In the genomic region with DNA sequence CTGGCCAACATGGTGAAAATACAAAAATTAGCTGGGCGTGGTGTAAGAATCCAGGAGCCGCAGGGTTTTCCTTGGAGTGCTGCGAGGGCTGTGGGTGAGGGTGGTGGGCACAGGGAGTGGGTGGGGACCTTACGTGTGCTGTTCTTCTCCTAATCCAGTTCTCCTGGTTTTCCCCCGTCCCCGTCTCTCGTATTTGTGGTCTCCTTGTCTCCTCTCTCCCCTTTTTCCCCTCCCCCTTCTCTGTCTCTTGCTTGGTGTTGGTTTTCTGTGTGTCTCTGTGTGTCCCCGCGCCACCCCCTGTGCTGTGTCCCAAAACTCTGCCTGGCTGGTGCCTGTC, we compare ENCODE assay signal across 10 cellular contexts. TPM values are rescaled to one million over a fixed set of nuclear protein-coding genes. Genes with fewer than 3 reads are reported as not detected.
A peak's percentile ranks its signal among the peaks of the same experiment; 100 is the strongest.
DNase-seq lines count a peak whose midpoint lies in the region; ATAC-seq and TF ChIP-seq lines count a peak whose summit lies in the region.
"Had no signal": no experiment of that assay in that cellular context is flagged by ENCODE, and none has a peak within 500 bp of the region (broad histone marks: within the 10 kb centered on the region; RNA-seq: fewer than 3 reads in every experiment).

No MANE protein-coding gene starts in this region.

- no peak for DNase-seq in activated naive CD4-positive, alpha-beta T cell treated with Interleukin-2 at 50 U/mL for 16 hours
- DNase-seq in cardiac fibroblast (ENCODE audit: low read depth in 2 of 2) (no peak), upper lobe of right lung (no peak), cerebellar nuclear complex (lab: John Stamatoyannopoulos, UW) (no peak), NCI-H1694 (lab: John Stamatoyannopoulos, UW) (no peak)

- peak overlapping the region; percentile 86 to 87 for H3K4me3 ChIP-seq in cardiac fibroblast (replicated peaks in 1 of 2; ENCODE audit: low read depth in 2 of 2, low read length in 2 of 2)
- peak overlapping the region; percentile 9 for H3K4me3 ChIP-seq in mucosa of stomach (ENCODE audit: low read length)
- peak overlapping the region; percentile 87 for H3K4me3 ChIP-seq in upper lobe of right lung

- peaks cover 31% of the 10 kb centered on the region for H3K4me1 Mint-ChIP-seq in activated naive CD4-positive, alpha-beta T cell treated with anti-CD3 and anti-CD28 coated beads, Interleukin-2, amount 50 U/mL, for 24 hours

- H3K27me3 ChIP-seq in mucosa of stomach (ENCODE audit: control insufficient read depth, insufficient read depth, low read length), result no peaks in the 10 kb centered on the region
- H3K27me3 ChIP-seq in upper lobe of right lung, result no peaks in the 10 kb centered on the region

- no peaks in the 10 kb centered on the region for H3K9me3 Mint-ChIP-seq in activated naive CD4-positive, alpha-beta T cell treated with anti-CD3 and anti-CD28 coated beads, Interleukin-2, amount 50 U/mL, for 24 hours

- TF ChIP-seq CTCF in cardiac fibroblast (IDR thresholded peaks at IDR 0.05; ENCODE audit: low read depth, low read length) (no peak), upper lobe of right lung (IDR thresholded peaks at IDR 0.05) (no peak)

- H3K4me1 ChIP-seq in mucosa of stomach (ENCODE audit: control insufficient read depth, insufficient read depth, low read length) (peaks cover 44% of the 10 kb centered on the region), upper lobe of right lung (peaks cover 29% of the 10 kb centered on the region)

- H3K9me3 ChIP-seq in mucosa of stomach (ENCODE audit: control insufficient read depth, low read length) (no peaks in the 10 kb centered on the region), upper lobe of right lung (no peaks in the 10 kb centered on the region)

- H3K36me3 ChIP-seq in mucosa of stomach (ENCODE audit: control insufficient read depth, insufficient read depth, low read length) (peaks cover 14% of the 10 kb centered on the region), upper lobe of right lung (peaks cover 32% of the 10 kb centered on the region)

- H3K27me3 Mint-ChIP-seq in activated naive CD4-positive, alpha-beta T cell treated with anti-CD3 and anti-CD28 coated beads, Interleukin-2, amount 50 U/mL, for 24 hours, result no peaks in the 10 kb centered on the region

- ATAC-seq in upper lobe of right lung, result no peak
- no peak for ATAC-seq in HG02678 (IDR thresholded peaks at IDR 0.05; ENCODE audit: unreplicated experiment)

- peak overlapping the region; percentile 86 for H3K27ac Mint-ChIP-seq in activated naive CD4-positive, alpha-beta T cell treated with anti-CD3 and anti-CD28 coated beads, Interleukin-2, amount 50 U/mL, for 24 hours

- peak overlapping the region; percentile 75 for H3K4me3 Mint-ChIP-seq in activated naive CD4-positive, alpha-beta T cell treated with anti-CD3 and anti-CD28 coated beads, Interleukin-2, amount 50 U/mL, for 24 hours

- intact Hi-C loops in upper lobe of right lung (cut with DNase I), result no loop called here

- H3K36me3 Mint-ChIP-seq in activated naive CD4-positive, alpha-beta T cell treated with anti-CD3 and anti-CD28 coated beads, Interleukin-2, amount 50 U/mL, for 24 hours, result peaks cover 2% of the 10 kb centered on the region

- H3K27ac ChIP-seq in upper lobe of right lung, result peak overlapping the region; percentile 100

- peak overlapping the region; percentile 98 for H3K9ac ChIP-seq in mucosa of stomach (ENCODE audit: low read length)

RNA-seq across cellular contexts. Expression of gene SELENOW, which starts 1.7 kb away (rescaled TPM):
- total RNA-seq in upper lobe of right lung, result 262 TPM

RNA-seq across cellular contexts. Expression of gene TPRX1, which starts 24.2 kb away (rescaled TPM):
- not detected for total RNA-seq in upper lobe of right lung
- total RNA-seq: frontal cortex; T-helper 1 cell treated with Interleukin-12 subunit alpha and Interleukin-12 subunit beta and Interleukin-4 antibody, amounts not matched to agents 30 ng/mL and 1 ng/mL, for 36 hours had no signal

RNA-seq across cellular contexts. Expression of gene NOP53, which starts 34.8 kb away (rescaled TPM):
- total RNA-seq in upper lobe of right lung, result 260 TPM

RNA-seq across cellular contexts. Expression of gene CRX, which starts 41.6 kb away (rescaled TPM):
- not detected for total RNA-seq in upper lobe of right lung
- total RNA-seq: frontal cortex; T-helper 1 cell treated with Interleukin-12 subunit alpha and Interleukin-12 subunit beta and Interleukin-4 antibody, amounts not matched to agents 30 ng/mL and 1 ng/mL, for 36 hours had no signal

Comparison
In these comparisons a context has a peak if more than half of its experiments do, and no peak if none do; other contexts are left out.
1. H3K4me3 ChIP-seq: peak in every context shown above with its lines; median percentile 87 in upper lobe of right lung; 86 in cardiac fibroblast; 9 in mucosa of stomach.